ENCODE assay signal across 12 cellular contexts in genomic region chr17:49003557-49004511, GRCh38. TPM values are rescaled to one million over a fixed set of nuclear protein-coding genes. Genes with fewer than 3 reads are reported as not detected.
DNase-seq lines count a peak whose midpoint lies in the region; ATAC-seq, FAIRE-seq and TF ChIP-seq lines count a peak whose summit lies in the region.
"Had no signal": no experiment of that assay in that cellular context is flagged by ENCODE, and none has a peak within 500 bp of the region (broad histone marks: within the 10 kb centered on the region; RNA-seq: fewer than 3 reads in every experiment).

No MANE protein-coding gene starts in this region.

- DNase-seq in ELR (ENCODE audit: low read depth), result peak; percentile 49
- DNase-seq in M059J (ENCODE audit: low read depth), result peak; percentile 20
- peak; percentile 68 for DNase-seq in endothelial cell of umbilical vein (ENCODE audit: low read depth, low spot score)
- DNase-seq in D721Med (ENCODE audit: insufficient read length, low spot score), result no peak
- DNase-seq in CD4-positive, alpha-beta memory T cell, result no peak
- DNase-seq: amniotic stem cell, foreskin melanocyte, GF-D8 had no signal

- no peaks in the 10 kb centered on the region for H4K20me1 ChIP-seq in endothelial cell of umbilical vein (replicated peaks; ENCODE audit: control insufficient read depth, extremely low read depth, insufficient read depth, low read length)

- CTCF ChIA-PET in endothelial cell of umbilical vein (lab: Charles Lee), result interaction anchor here (0.7 to 5.1 kb wide), 10 partner anchors 9 to 51 kb away, joined by 3 to 38 read pairs (median 4); no protein-coding TSS in a partner anchor
- CTCF ChIA-PET in CD4-positive, alpha-beta memory T cell (lab: Charles Lee; ENCODE audit: partially characterized antibody), result interaction anchor here (1.0 kb wide), 1 partner anchor 326 kb away, joined by 3 read pairs; no protein-coding TSS in a partner anchor

- peaks cover 0 to 8% of the 10 kb centered on the region in 2 experiments for H3K36me3 ChIP-seq in endothelial cell of umbilical vein (ENCODE audit: control insufficient read depth in 2 of 2, extremely low read depth in 1 of 2, insufficient read depth in 2 of 2, low read length in 2 of 2)
- peaks cover 27% of the 10 kb centered on the region for H3K36me3 ChIP-seq in neuron (ENCODE audit: insufficient read depth, low read length)
- H3K36me3 ChIP-seq in CD4-positive, alpha-beta memory T cell (ENCODE audit: insufficient read depth, low read length), result no peaks in the 10 kb centered on the region
- H3K36me3 ChIP-seq: neutrophil had no signal

- peaks cover 2 to 5% (median 3%) of the 10 kb centered on the region in 4 donors for H3K4me1 Mint-ChIP-seq in CD4-positive, alpha-beta memory T cell

- H3K27me3 ChIP-seq in endothelial cell of umbilical vein (ENCODE audit: control insufficient read depth in 2 of 2, insufficient read depth in 2 of 2, low read length in 2 of 2), result no peaks in the 10 kb centered on the region
- no peaks in the 10 kb centered on the region for H3K27me3 ChIP-seq in neuron (ENCODE audit: insufficient read depth, low read length)
- peaks cover 63% of the 10 kb centered on the region for H3K27me3 ChIP-seq in CD4-positive, alpha-beta memory T cell (ENCODE audit: insufficient read depth, low read length)

- ATAC-seq in HG02852 (IDR thresholded peaks at IDR 0.05; ENCODE audit: unreplicated experiment) (no peak), GM21526 (IDR thresholded peaks at IDR 0.05; ENCODE audit: low FRiP score, unreplicated experiment) (no peak)

- POLR2A ChIA-PET in endothelial cell of umbilical vein (lab: Charles Lee), result interaction anchor here (0.6 kb wide), 1 partner anchor 261 kb away, joined by 3 read pairs; no protein-coding TSS in a partner anchor
- POLR2A ChIA-PET in CD4-positive, alpha-beta memory T cell (lab: Charles Lee; ENCODE audit: partially characterized antibody), result no interaction called here

- H3K27ac ChIP-seq in endothelial cell of umbilical vein (ENCODE audit: insufficient read depth, low read depth, low read length), result peak overlapping the region; percentile 13
- no peak overlapping the region for H3K27ac ChIP-seq in CD4-positive, alpha-beta memory T cell (ENCODE audit: low read depth, low read length)
- H3K27ac ChIP-seq: neutrophil had no signal

- H3K79me2 ChIP-seq in endothelial cell of umbilical vein (ENCODE audit: control insufficient read depth, insufficient read depth, low read length), result peaks cover 97% of the 10 kb centered on the region

- peak overlapping the region; percentile 49 for H2AFZ ChIP-seq in endothelial cell of umbilical vein (ENCODE audit: low read depth, low read length)
- no peak overlapping the region for H2AFZ ChIP-seq in neuron (ENCODE audit: low read depth, low read length)

- H3K27ac Mint-ChIP-seq in CD4-positive, alpha-beta memory T cell, result peak overlapping the region in 1 of 7 donors; percentile 26

- peaks cover 69 to 77% of the 10 kb centered on the region in 2 donors for H3K27me3 Mint-ChIP-seq in CD4-positive, alpha-beta memory T cell

- no peaks in the 10 kb centered on the region for H3K36me3 Mint-ChIP-seq in CD4-positive, alpha-beta memory T cell

- TF ChIP-seq CTCF in endothelial cell of umbilical vein (IDR thresholded peaks at IDR 0.05; ENCODE audit: extremely low read depth in 1 of 2, insufficient read depth in 1 of 2, low read depth in 1 of 2, low read length in 2 of 2) (no peak), D721Med (IDR thresholded peaks at IDR 0.05; ENCODE audit: insufficient read depth, missing control alignments) (no peak)

- intact Hi-C loops in endothelial cell of umbilical vein (cut with micrococcal nuclease), result loop anchor here (1.0 kb wide), 1 partner anchor 12 kb away; no protein-coding TSS in a partner anchor
- intact Hi-C loops in CD4-positive, alpha-beta memory T cell (cut with micrococcal nuclease), result no loop called here

- FAIRE-seq in endothelial cell of umbilical vein (lab: Jason Lieb, UNC), result no peak
- no peak for FAIRE-seq in D721Med (lab: Jason Lieb, UNC)

- TF ChIP-seq POLR2A in endothelial cell of umbilical vein (IDR thresholded peaks at IDR 0.05; ENCODE audit: low read depth, low read length), result no peak

- dilution Hi-C loops in endothelial cell of umbilical vein (cut with MboI; ENCODE audit: extremely low pct_ligation_motif_present, low sequenced_read_pairs), result no loop called here

- peak overlapping the region; percentile 42 for H3K9ac ChIP-seq in endothelial cell of umbilical vein (replicated peaks; ENCODE audit: extremely low read depth, insufficient read depth, low read length)

- H3K4me2 ChIP-seq in endothelial cell of umbilical vein (ENCODE audit: insufficient read depth, low read length), result peak overlapping the region; percentile 98

- peak overlapping the region; percentile 46 to 76 (median 58) for H3K4me3 ChIP-seq in endothelial cell of umbilical vein (replicated peaks in 1 of 3; ENCODE audit: insufficient read depth in 1 of 3, low read depth in 1 of 3, low read length in 3 of 3)
- H3K4me3 ChIP-seq in neuron (ENCODE audit: low read length), result peak overlapping the region; percentile 66
- no peak overlapping the region for H3K4me3 ChIP-seq in CD4-positive, alpha-beta memory T cell (ENCODE audit: low read length in 2 of 2)

- H3K4me3 Mint-ChIP-seq in CD4-positive, alpha-beta memory T cell, result peak overlapping the region in 1 of 8 donors; percentile 24

- H3K9me3 ChIP-seq in endothelial cell of umbilical vein (replicated peaks; ENCODE audit: control insufficient read depth, insufficient read depth, low read length) (no peaks in the 10 kb centered on the region), neuron (ENCODE audit: low read length) (no peaks in the 10 kb centered on the region)
- H3K9me3 ChIP-seq in CD4-positive, alpha-beta memory T cell (ENCODE audit: control insufficient read depth in 1 of 2, low read length in 2 of 2), result no peaks in the 10 kb centered on the region
- H3K9me3 ChIP-seq: neutrophil had no signal

- peaks cover 44% of the 10 kb centered on the region for H3K4me1 ChIP-seq in endothelial cell of umbilical vein (ENCODE audit: control insufficient read depth, extremely low read depth, insufficient read depth, low read length)
- peaks cover 40% of the 10 kb centered on the region for H3K4me1 ChIP-seq in neuron (ENCODE audit: insufficient read depth, low read length)
- no peaks in the 10 kb centered on the region for H3K4me1 ChIP-seq in CD4-positive, alpha-beta memory T cell (ENCODE audit: insufficient read depth, low read length)

- BruUV-seq in endothelial cell of umbilical vein (replicated peaks; lab: Mats Ljungman, UMichigan), result no TSS peak

- no peaks in the 10 kb centered on the region for H3K9me1 ChIP-seq in endothelial cell of umbilical vein (replicated peaks; ENCODE audit: control insufficient read depth, extremely low read depth, insufficient read depth, low read length)

- peaks cover 2 to 15% (median 6%) of the 10 kb centered on the region in 8 donors for H3K9me3 Mint-ChIP-seq in CD4-positive, alpha-beta memory T cell

TF ChIP-seq in endothelial cell of umbilical vein, 7 proteins besides CTCF, POLR2A, EP300 and RAD21 (continues in another document):
- TF ChIP-seq FOS (IDR thresholded peaks at IDR 0.05; ENCODE audit: borderline replicate concordance, insufficient read depth, low read length) (no peak), MYC (IDR thresholded peaks at IDR 0.05; ENCODE audit: low read depth, low read length) (no peak), JUN (IDR thresholded peaks at IDR 0.05; ENCODE audit: borderline replicate concordance, insufficient read depth, insufficient read length, low read depth) (no peak)
- TF ChIP-seq, protein P1, sequence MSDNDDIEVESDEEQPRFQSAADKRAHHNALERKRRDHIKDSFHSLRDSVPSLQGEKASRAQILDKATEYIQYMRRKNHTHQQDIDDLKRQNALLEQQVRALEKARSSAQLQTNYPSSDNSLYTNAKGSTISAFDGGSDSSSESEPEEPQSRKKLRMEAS (IDR thresholded peaks at IDR 0.05; ENCODE audit: insufficient read depth, insufficient read length), result no peak

RNA-seq across cellular contexts. Expression of gene IGF2BP1, which starts 6.6 kb away (rescaled TPM):
- total RNA-seq in M059J (2014; rRNA removed; shearing (Covaris generic)), result 0.22 and 1.6 TPM in 2 replicates
- total RNA-seq in endothelial cell of umbilical vein, result 91.7 and 99.5 TPM in 2 replicates
- polyA plus RNA-seq in endothelial cell of umbilical vein, result 8.6 and 9.5 TPM in 2 replicates
- 14.9 and 17.4 TPM in 2 replicates for polyA plus RNA-seq in endothelial cell of umbilical vein (2011; cell fraction: cytosol; rRNA removed)
- 44.6 and 46.9 TPM in 2 replicates for polyA plus RNA-seq in endothelial cell of umbilical vein (2011; cell fraction: nucleus; rRNA removed)
- 22.5 and 26.3 TPM in 2 replicates for polyA plus RNA-seq in endothelial cell of umbilical vein (2012)
- 18.7 and 24.3 TPM in 2 replicates for polyA minus RNA-seq in endothelial cell of umbilical vein
- 13.1 TPM for polyA minus RNA-seq in endothelial cell of umbilical vein (2011; cell fraction: cytosol; rRNA and poly(A)+ RNA removed)
- polyA minus RNA-seq in endothelial cell of umbilical vein (2011; cell fraction: nucleus; rRNA and poly(A)+ RNA removed), result 25.2 and 30.8 TPM in 2 replicates
- not detected for total RNA-seq in CD4-positive, alpha-beta memory T cell
- not detected for polyA plus RNA-seq in CD4-positive, alpha-beta memory T cell

RNA-seq across cellular contexts. Expression of gene GIP, which starts 35.4 kb away (rescaled TPM):
- total RNA-seq in M059J (2014; rRNA removed; shearing (Covaris generic)), result not detected in 2 replicates
- not detected in 2 replicates for total RNA-seq in endothelial cell of umbilical vein
- polyA plus RNA-seq in endothelial cell of umbilical vein, result not detected in 2 replicates
- polyA plus RNA-seq in endothelial cell of umbilical vein (2011; cell fraction: cytosol; rRNA removed), result not detected in 2 replicates
- not detected in 2 replicates for polyA plus RNA-seq in endothelial cell of umbilical vein (2011; cell fraction: nucleus; rRNA removed)
- not detected in 2 replicates for polyA plus RNA-seq in endothelial cell of umbilical vein (2012)
- not detected in 2 replicates for polyA minus RNA-seq in endothelial cell of umbilical vein
- not detected for polyA minus RNA-seq in endothelial cell of umbilical vein (2011; cell fraction: cytosol; rRNA and poly(A)+ RNA removed)
- polyA minus RNA-seq in endothelial cell of umbilical vein (2011; cell fraction: nucleus; rRNA and poly(A)+ RNA removed), result not detected in 2 replicates
- not detected for total RNA-seq in CD4-positive, alpha-beta memory T cell
- polyA plus RNA-seq in CD4-positive, alpha-beta memory T cell, result not detected

RNA-seq across cellular contexts. Expression of gene SNF8, which starts 59.2 kb away (rescaled TPM):
- total RNA-seq in M059J (2014; rRNA removed; shearing (Covaris generic)), result 58.4 and 83.4 TPM in 2 replicates
- 166 and 173 TPM in 2 replicates for total RNA-seq in endothelial cell of umbilical vein
- 176 and 194 TPM in 2 replicates for polyA plus RNA-seq in endothelial cell of umbilical vein
- 179 and 209 TPM in 2 replicates for polyA plus RNA-seq in endothelial cell of umbilical vein (2011; cell fraction: cytosol; rRNA removed)
- polyA plus RNA-seq in endothelial cell of umbilical vein (2011; cell fraction: nucleus; rRNA removed), result 94.3 and 101 TPM in 2 replicates
- polyA plus RNA-seq in endothelial cell of umbilical vein (2012), result 145 and 159 TPM in 2 replicates
- 95.6 and 113 TPM in 2 replicates for polyA minus RNA-seq in endothelial cell of umbilical vein
- 67.4 TPM for polyA minus RNA-seq in endothelial cell of umbilical vein (2011; cell fraction: cytosol; rRNA and poly(A)+ RNA removed)
- 22.8 and 28.7 TPM in 2 replicates for polyA minus RNA-seq in endothelial cell of umbilical vein (2011; cell fraction: nucleus; rRNA and poly(A)+ RNA removed)
- total RNA-seq in CD4-positive, alpha-beta memory T cell, result 10 to 100 TPM; 55.6 to 59.4 TPM
- 100 to 1,000 TPM; 106 to 115 TPM for polyA plus RNA-seq in CD4-positive, alpha-beta memory T cell

Comparison
In these comparisons a context has a peak if more than half of its experiments do, and no peak if none do; other contexts are left out.
1. DNase-seq: peak in ELR (single experiment), M059J (single experiment) and endothelial cell of umbilical vein (single experiment); none in D721Med (single experiment) and CD4-positive, alpha-beta memory T cell (0 of 5).
2. H3K4me3 ChIP-seq: peak in endothelial cell of umbilical vein (3 of 3) and neuron (single experiment); none in CD4-positive, alpha-beta memory T cell (0 of 2).
3. RNA of gene IGF2BP1, which starts 6.6 kb away (total RNA-seq): 91.7 to 99.5 TPM in endothelial cell of umbilical vein; 0.22 to 1.6 TPM in M059J and not detected in CD4-positive, alpha-beta memory T cell; every median in the first group is over 10 times any median in the second.